1 cellular context compared by ENCODE assay signal in the genomic region with DNA sequence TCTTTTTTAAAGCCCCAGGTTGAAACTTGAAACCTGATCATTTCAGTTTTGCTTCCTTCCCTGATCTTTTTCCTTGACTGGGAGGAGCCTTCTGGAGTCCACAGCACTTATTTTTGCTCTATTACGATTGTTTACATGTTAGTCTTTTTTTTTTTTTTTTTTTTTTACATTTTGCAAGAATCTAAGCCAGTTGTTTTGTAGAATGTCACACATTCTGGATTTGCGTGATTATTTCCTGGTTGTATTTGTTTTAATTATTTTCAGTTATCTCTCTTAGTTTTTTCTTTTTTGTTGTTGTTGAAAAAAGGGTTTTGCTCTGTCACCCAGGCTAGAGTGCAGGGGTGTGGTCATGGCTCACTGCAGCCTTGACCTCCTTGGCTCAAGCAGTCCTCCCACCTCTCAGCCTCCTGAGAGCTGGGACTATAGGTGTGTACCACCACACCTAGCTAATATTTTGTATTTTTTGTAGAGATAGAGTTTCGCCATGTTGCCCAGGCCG.
TF ChIP-seq lines count a peak whose summit lies in the region.

No MANE protein-coding gene starts in this region.

TF ChIP-seq in K562, 482 proteins besides CTCF, POLR2A, EP300 and RAD21 (continued from another document and continues in another):
- TF ChIP-seq, protein P1, sequence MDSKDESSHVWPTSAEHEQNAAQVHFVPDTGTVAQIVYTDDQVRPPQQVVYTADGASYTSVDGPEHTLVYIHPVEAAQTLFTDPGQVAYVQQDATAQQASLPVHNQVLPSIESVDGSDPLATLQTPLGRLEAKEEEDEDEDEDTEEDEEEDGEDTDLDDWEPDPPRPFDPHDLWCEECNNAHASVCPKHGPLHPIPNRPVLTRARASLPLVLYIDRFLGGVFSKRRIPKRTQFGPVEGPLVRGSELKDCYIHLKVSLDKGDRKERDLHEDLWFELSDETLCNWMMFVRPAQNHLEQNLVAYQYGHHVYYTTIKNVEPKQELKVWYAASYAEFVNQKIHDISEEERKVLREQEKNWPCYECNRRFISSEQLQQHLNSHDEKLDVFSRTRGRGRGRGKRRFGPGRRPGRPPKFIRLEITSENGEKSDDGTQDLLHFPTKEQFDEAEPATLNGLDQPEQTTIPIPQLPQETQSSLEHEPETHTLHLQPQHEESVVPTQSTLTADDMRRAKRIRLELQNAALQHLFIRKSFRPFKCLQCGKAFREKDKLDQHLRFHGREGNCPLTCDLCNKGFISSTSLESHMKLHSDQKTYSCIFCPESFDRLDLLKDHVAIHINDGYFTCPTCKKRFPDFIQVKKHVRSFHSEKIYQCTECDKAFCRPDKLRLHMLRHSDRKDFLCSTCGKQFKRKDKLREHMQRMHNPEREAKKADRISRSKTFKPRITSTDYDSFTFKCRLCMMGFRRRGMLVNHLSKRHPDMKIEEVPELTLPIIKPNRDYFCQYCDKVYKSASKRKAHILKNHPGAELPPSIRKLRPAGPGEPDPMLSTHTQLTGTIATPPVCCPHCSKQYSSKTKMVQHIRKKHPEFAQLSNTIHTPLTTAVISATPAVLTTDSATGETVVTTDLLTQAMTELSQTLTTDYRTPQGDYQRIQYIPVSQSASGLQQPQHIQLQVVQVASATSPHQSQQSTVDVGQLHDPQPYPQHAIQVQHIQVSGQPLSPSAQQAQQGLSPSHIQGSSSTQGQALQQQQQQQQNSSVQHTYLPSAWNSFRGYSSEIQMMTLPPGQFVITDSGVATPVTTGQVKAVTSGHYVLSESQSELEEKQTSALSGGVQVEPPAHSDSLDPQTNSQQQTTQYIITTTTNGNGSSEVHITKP (IDR thresholded peaks at IDR 0.05; ENCODE audit: partially characterized antibody) = no peak
- no peak for TF ChIP-seq ZNF717 (CRISPR knock-in tag; IDR thresholded peaks at IDR 0.05)
- TF ChIP-seq ADNP (tag; IDR thresholded peaks at IDR 0.05) = 0 out of 2 replicates have a peak, but pooled peaks have one; percentile 16
- 0 out of 2 replicates have a peak, but pooled peaks have one; percentile 1 for TF ChIP-seq SMAD4 (CRISPR knock-in tag; conservative IDR thresholded peaks at IDR 0.05)
- TF ChIP-seq FOXA3 (CRISPR knock-in tag; conservative IDR thresholded peaks at IDR 0.05 in 1 of 2, IDR thresholded peaks at IDR 0.05 in 1 of 2) = no peak
- no peak for TF ChIP-seq FUS (optimal IDR thresholded peaks at IDR 0.05; ENCODE audit: low read depth, low read length)
- TF ChIP-seq, protein P2, sequence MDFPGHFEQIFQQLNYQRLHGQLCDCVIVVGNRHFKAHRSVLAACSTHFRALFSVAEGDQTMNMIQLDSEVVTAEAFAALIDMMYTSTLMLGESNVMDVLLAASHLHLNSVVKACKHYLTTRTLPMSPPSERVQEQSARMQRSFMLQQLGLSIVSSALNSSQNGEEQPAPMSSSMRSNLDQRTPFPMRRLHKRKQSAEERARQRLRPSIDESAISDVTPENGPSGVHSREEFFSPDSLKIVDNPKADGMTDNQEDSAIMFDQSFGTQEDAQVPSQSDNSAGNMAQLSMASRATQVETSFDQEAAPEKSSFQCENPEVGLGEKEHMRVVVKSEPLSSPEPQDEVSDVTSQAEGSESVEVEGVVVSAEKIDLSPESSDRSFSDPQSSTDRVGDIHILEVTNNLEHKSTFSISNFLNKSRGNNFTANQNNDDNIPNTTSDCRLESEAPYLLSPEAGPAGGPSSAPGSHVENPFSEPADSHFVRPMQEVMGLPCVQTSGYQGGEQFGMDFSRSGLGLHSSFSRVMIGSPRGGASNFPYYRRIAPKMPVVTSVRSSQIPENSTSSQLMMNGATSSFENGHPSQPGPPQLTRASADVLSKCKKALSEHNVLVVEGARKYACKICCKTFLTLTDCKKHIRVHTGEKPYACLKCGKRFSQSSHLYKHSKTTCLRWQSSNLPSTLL (IDR thresholded peaks at IDR 0.05) = no peak
- TF ChIP-seq ZNF778 (CRISPR knock-in tag; IDR thresholded peaks at IDR 0.05) = no peak
- no peak for TF ChIP-seq ZKSCAN1 (IDR thresholded peaks at IDR 0.05; ENCODE audit: low read depth, low read length)
- TF ChIP-seq ZNF146 (CRISPR knock-in tag; IDR thresholded peaks at IDR 0.05; ENCODE audit: unreplicated experiment) = no peak
- TF ChIP-seq MED1 (CRISPR knock-in tag; IDR thresholded peaks at IDR 0.05; ENCODE audit: borderline replicate concordance) = no peak
- no peak for TF ChIP-seq ZFPM2 (CRISPR knock-in tag; IDR thresholded peaks at IDR 0.05)
- TF ChIP-seq ARID1B (IDR thresholded peaks at IDR 0.05) = peak; percentile 61; the same call in 1 of the 2 replicates
- no peak for TF ChIP-seq ZZZ3 (IDR thresholded peaks at IDR 0.05)
- no peak for TF ChIP-seq CBX8 (IDR thresholded peaks at IDR 0.05; ENCODE audit: borderline replicate concordance, extremely low read depth, low read depth, low read length, poor library complexity, severe bottlenecking)
- no peak for TF ChIP-seq ESRRA (IDR thresholded peaks at IDR 0.05; ENCODE audit: borderline replicate concordance, low read depth)
- TF ChIP-seq GATAD2A (IDR thresholded peaks at IDR 0.05) = no peak
- peak; percentile 76 for TF ChIP-seq SMARCA5 (IDR thresholded peaks at IDR 0.05)
- TF ChIP-seq, protein P3, sequence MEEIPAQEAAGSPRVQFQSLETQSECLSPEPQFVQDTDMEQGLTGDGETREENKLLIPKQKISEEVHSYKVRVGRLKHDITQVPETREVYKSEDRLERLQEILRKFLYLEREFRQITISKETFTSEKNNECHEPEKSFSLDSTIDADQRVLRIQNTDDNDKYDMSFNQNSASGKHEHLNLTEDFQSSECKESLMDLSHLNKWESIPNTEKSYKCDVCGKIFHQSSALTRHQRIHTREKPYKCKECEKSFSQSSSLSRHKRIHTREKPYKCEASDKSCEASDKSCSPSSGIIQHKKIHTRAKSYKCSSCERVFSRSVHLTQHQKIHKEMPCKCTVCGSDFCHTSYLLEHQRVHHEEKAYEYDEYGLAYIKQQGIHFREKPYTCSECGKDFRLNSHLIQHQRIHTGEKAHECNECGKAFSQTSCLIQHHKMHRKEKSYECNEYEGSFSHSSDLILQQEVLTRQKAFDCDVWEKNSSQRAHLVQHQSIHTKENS (CRISPR knock-in tag; IDR thresholded peaks at IDR 0.05) = no peak
- peak; percentile 71 for TF ChIP-seq ZNF384 (IDR thresholded peaks at IDR 0.05; ENCODE audit: low read depth, low read length)
- TF ChIP-seq, protein P4, sequence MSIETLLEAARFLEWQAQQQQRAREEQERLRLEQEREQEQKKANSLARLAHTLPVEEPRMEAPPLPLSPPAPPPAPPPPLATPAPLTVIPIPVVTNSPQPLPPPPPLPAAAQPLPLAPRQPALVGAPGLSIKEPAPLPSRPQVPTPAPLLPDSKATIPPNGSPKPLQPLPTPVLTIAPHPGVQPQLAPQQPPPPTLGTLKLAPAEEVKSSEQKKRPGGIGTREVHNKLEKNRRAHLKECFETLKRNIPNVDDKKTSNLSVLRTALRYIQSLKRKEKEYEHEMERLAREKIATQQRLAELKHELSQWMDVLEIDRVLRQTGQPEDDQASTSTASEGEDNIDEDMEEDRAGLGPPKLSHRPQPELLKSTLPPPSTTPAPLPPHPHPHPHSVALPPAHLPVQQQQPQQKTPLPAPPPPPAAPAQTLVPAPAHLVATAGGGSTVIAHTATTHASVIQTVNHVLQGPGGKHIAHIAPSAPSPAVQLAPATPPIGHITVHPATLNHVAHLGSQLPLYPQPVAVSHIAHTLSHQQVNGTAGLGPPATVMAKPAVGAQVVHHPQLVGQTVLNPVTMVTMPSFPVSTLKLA (conservative IDR thresholded peaks at IDR 0.05) = 0 out of 4 replicates have a peak, but pooled peaks of 1 of the 2 experiments have one; percentile 31
- TF ChIP-seq ZNF766 (CRISPR knock-in tag; conservative IDR thresholded peaks at IDR 0.05) = no peak
- peak; percentile 74 for TF ChIP-seq SMARCE1 (IDR thresholded peaks at IDR 0.05)
- peak; percentile 77 to 84; a peak in 3 of 4 replicates for TF ChIP-seq FOXK2 (conservative IDR thresholded peaks at IDR 0.05 in 1 of 2, IDR thresholded peaks at IDR 0.05 in 1 of 2; ENCODE audit: low read depth in 2 of 2)
- TF ChIP-seq SMARCA4 (IDR thresholded peaks at IDR 0.05) = peak; percentile 76
- peak; percentile 28; the same call in 1 of the 2 replicates for TF ChIP-seq ARID2 (IDR thresholded peaks at IDR 0.05)
- TF ChIP-seq POLR2H (tag; IDR thresholded peaks at IDR 0.05; ENCODE audit: low read depth) = no peak
- TF ChIP-seq ZBTB34 (CRISPR knock-in tag; IDR thresholded peaks at IDR 0.05) = no peak
- peak; percentile 71; the same call in 1 of the 2 replicates for TF ChIP-seq ZNF263 (CRISPR knock-in tag; IDR thresholded peaks at IDR 0.05; ENCODE audit: borderline replicate concordance)
- no peak for TF ChIP-seq MAFF (IDR thresholded peaks at IDR 0.05; ENCODE audit: low read length)
- TF ChIP-seq KLF1 (tag; IDR thresholded peaks at IDR 0.05) = no peak
- no peak for TF ChIP-seq DNMT1 (IDR thresholded peaks at IDR 0.05)
- no peak for TF ChIP-seq ZNF583 (CRISPR knock-in tag; IDR thresholded peaks at IDR 0.05)
- no peak for TF ChIP-seq MEF2A (IDR thresholded peaks at IDR 0.05; ENCODE audit: control insufficient read depth, low read depth, low read length)
- no peak for TF ChIP-seq TCF7 (IDR thresholded peaks at IDR 0.05; ENCODE audit: borderline replicate concordance)
- no peak for TF ChIP-seq CSDE1 (IDR thresholded peaks at IDR 0.05)
- no peak for TF ChIP-seq CC2D1A (IDR thresholded peaks at IDR 0.05)
- no peak for TF ChIP-seq SNRNP70 (optimal IDR thresholded peaks at IDR 0.05; ENCODE audit: low read depth, low read length)
- no peak for TF ChIP-seq SRSF7 (optimal IDR thresholded peaks at IDR 0.05; ENCODE audit: low read depth, low read length)
- no peak for TF ChIP-seq PHB2 (IDR thresholded peaks at IDR 0.05; ENCODE audit: low read depth)
- TF ChIP-seq, protein P5, sequence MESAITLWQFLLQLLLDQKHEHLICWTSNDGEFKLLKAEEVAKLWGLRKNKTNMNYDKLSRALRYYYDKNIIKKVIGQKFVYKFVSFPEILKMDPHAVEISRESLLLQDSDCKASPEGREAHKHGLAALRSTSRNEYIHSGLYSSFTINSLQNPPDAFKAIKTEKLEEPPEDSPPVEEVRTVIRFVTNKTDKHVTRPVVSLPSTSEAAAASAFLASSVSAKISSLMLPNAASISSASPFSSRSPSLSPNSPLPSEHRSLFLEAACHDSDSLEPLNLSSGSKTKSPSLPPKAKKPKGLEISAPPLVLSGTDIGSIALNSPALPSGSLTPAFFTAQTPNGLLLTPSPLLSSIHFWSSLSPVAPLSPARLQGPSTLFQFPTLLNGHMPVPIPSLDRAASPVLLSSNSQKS (CRISPR knock-in tag; IDR thresholded peaks at IDR 0.05) = no peak
- TF ChIP-seq ZC3H11A (IDR thresholded peaks at IDR 0.05; ENCODE audit: low read depth, low read length) = no peak
- peak; percentile 53; the same call in 1 of the 2 replicates for TF ChIP-seq JUND (IDR thresholded peaks at IDR 0.05; ENCODE audit: borderline replicate concordance, low read depth, low read length)
- no peak; the same call in 2 of the 3 replicates for TF ChIP-seq JUND (tag; IDR thresholded peaks at IDR 0.05; ENCODE audit: borderline replicate concordance, low read depth, low read length)
- TF ChIP-seq, protein P6, sequence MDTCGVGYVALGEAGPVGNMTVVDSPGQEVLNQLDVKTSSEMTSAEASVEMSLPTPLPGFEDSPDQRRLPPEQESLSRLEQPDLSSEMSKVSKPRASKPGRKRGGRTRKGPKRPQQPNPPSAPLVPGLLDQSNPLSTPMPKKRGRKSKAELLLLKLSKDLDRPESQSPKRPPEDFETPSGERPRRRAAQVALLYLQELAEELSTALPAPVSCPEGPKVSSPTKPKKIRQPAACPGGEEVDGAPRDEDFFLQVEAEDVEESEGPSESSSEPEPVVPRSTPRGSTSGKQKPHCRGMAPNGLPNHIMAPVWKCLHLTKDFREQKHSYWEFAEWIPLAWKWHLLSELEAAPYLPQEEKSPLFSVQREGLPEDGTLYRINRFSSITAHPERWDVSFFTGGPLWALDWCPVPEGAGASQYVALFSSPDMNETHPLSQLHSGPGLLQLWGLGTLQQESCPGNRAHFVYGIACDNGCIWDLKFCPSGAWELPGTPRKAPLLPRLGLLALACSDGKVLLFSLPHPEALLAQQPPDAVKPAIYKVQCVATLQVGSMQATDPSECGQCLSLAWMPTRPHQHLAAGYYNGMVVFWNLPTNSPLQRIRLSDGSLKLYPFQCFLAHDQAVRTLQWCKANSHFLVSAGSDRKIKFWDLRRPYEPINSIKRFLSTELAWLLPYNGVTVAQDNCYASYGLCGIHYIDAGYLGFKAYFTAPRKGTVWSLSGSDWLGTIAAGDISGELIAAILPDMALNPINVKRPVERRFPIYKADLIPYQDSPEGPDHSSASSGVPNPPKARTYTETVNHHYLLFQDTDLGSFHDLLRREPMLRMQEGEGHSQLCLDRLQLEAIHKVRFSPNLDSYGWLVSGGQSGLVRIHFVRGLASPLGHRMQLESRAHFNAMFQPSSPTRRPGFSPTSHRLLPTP (IDR thresholded peaks at IDR 0.05; ENCODE audit: borderline replicate concordance, extremely low read depth, insufficient read length) = no peak
- TF ChIP-seq GTF2A2 (tag; IDR thresholded peaks at IDR 0.05) = no peak
- TF ChIP-seq EGR1 (conservative IDR thresholded peaks at IDR 0.05) = no peak
- peak; percentile 69; the same call in 1 of the 2 replicates for TF ChIP-seq ZNF512 (tag; IDR thresholded peaks at IDR 0.05)
- TF ChIP-seq ARHGAP35 (IDR thresholded peaks at IDR 0.05; ENCODE audit: partially characterized antibody) = no peak
- TF ChIP-seq HMG20A (CRISPR knock-in tag; conservative IDR thresholded peaks at IDR 0.05) = no peak
- no peak for TF ChIP-seq FOXP1 (CRISPR knock-in tag; IDR thresholded peaks at IDR 0.05)
- TF ChIP-seq GTF2F1 (IDR thresholded peaks at IDR 0.05; ENCODE audit: low read depth, low read length) = no peak
- no peak for TF ChIP-seq WHSC1 (IDR thresholded peaks at IDR 0.05; ENCODE audit: low read length)
- no peak for TF ChIP-seq ZNF12 (CRISPR knock-in tag; IDR thresholded peaks at IDR 0.05)
- TF ChIP-seq ELF2 (CRISPR knock-in tag; IDR thresholded peaks at IDR 0.05) = no peak
- TF ChIP-seq STAT5A (IDR thresholded peaks at IDR 0.05; ENCODE audit: borderline replicate concordance, low read length) = no peak
- TF ChIP-seq BCOR (IDR thresholded peaks at IDR 0.05) = no peak
- no peak for TF ChIP-seq RNF2 (IDR thresholded peaks at IDR 0.05)
